8 cellular contexts compared by ENCODE assay signal in genomic region chr7:102478314-102479206, GRCh38. TPM values are rescaled to one million over a fixed set of nuclear protein-coding genes. Genes with fewer than 3 reads are reported as not detected.
DNase-seq lines count a peak whose midpoint lies in the region; ATAC-seq and TF ChIP-seq lines count a peak whose summit lies in the region.
"Not testable (repeated sequence)": the region's sequence is repeated elsewhere in the genome, so short reads cannot be mapped to it uniquely, and the experiment has no call there.

POLR2J (minus strand) TSS chr7:102478922; CDS start chr7:102478860, 62 bp downstream.

- ATAC-seq in GM21576 (IDR thresholded peaks at IDR 0.05; ENCODE audit: unreplicated experiment) (peak; percentile 85), HG03520 (IDR thresholded peaks at IDR 0.05; ENCODE audit: unreplicated experiment) (peak; percentile 80)

- intact Hi-C loops in head of caudate nucleus (cut with DNase I), result not testable (repeated sequence)

- DNase-seq in Daoy (ENCODE audit: low read depth) (peak; percentile 61), head of caudate nucleus (peak; percentile 60 to 99 (median 89)), osteocyte (ENCODE audit: extremely low spot score, unreplicated experiment) (peak; percentile 91)
- peak; percentile 86 for DNase-seq in T-helper 2 cell treated with Interferon-gamma antibody and Interleukin-4, amounts not matched to agents 5 μg/mL and 100 μg/mL, for 36 hours (ENCODE audit: low spot score)
- DNase-seq in activated naive CD8-positive, alpha-beta T cell treated with anti-CD3 and anti-CD28 coated beads, Interleukin-2, amount 50 U/mL, for 16 hours (ENCODE audit: low read depth, low spot score), result peak; percentile 68
- peak; percentile 72 for DNase-seq in stimulated activated CD8-positive, alpha-beta memory T cell treated with anti-CD3 and anti-CD28 coated beads, Interleukin-7, amount 100 ng/mL, for 24 hours (ENCODE audit: low read depth)

- peak within 1 kb of the TSS; percentile 89 for H3K4me3 Mint-ChIP-seq in T-helper 2 cell treated with Interferon-gamma antibody and Interleukin-4, amounts not matched to agents 5 μg/mL and 100 μg/mL, for 36 hours
- peak within 1 kb of the TSS; percentile 88 for H3K4me3 Mint-ChIP-seq in osteocyte (ENCODE audit: unreplicated experiment)

- H3K36me3 Mint-ChIP-seq in T-helper 2 cell treated with Interferon-gamma antibody and Interleukin-4, amounts not matched to agents 5 μg/mL and 100 μg/mL, for 36 hours (ENCODE audit: low read depth); osteocyte (ENCODE audit: unreplicated experiment): not testable (repeated sequence)

- H3K27me3 Mint-ChIP-seq in T-helper 2 cell treated with Interferon-gamma antibody and Interleukin-4, amounts not matched to agents 5 μg/mL and 100 μg/mL, for 36 hours (ENCODE audit: low read depth); osteocyte (ENCODE audit: unreplicated experiment): not testable (repeated sequence)

- H3K4me1 Mint-ChIP-seq in T-helper 2 cell treated with Interferon-gamma antibody and Interleukin-4, amounts not matched to agents 5 μg/mL and 100 μg/mL, for 36 hours (ENCODE audit: low read depth); osteocyte (ENCODE audit: unreplicated experiment): not testable (repeated sequence)

- peak; percentile 36 for TF ChIP-seq CTCF in osteocyte (IDR thresholded peaks at IDR 0.05)

- H3K9me3 Mint-ChIP-seq in T-helper 2 cell treated with Interferon-gamma antibody and Interleukin-4, amounts not matched to agents 5 μg/mL and 100 μg/mL, for 36 hours; osteocyte (ENCODE audit: unreplicated experiment): not testable (repeated sequence)

- peak within 1 kb of the TSS; percentile 73 for H3K27ac Mint-ChIP-seq in T-helper 2 cell treated with Interferon-gamma antibody and Interleukin-4, amounts not matched to agents 5 μg/mL and 100 μg/mL, for 36 hours
- H3K27ac Mint-ChIP-seq in osteocyte (ENCODE audit: unreplicated experiment), result peak within 1 kb of the TSS; percentile 82

RNA-seq across cellular contexts. Expression of gene POLR2J, which starts in this region (rescaled TPM):
- 41.0 and 60.1 TPM in 2 replicates for total RNA-seq in Daoy (2014; rRNA removed; shearing (Covaris generic))
- 45.2 and 45.4 TPM in 2 replicates for total RNA-seq in osteocyte

Comparison
In these comparisons a context has a peak if more than half of its experiments do, and no peak if none do; other contexts are left out.
1. Peak in every context shown above with its lines: DNase-seq and ATAC-seq.